26 cellular contexts compared by ENCODE assay signal in genomic region chr20:52905235-52905634, GRCh38.
A peak's percentile ranks its signal among the peaks of the same experiment; 100 is the strongest.
DNase-seq lines count a peak whose midpoint lies in the region; ATAC-seq, FAIRE-seq and TF ChIP-seq lines count a peak whose summit lies in the region.
"Had no signal": no experiment of that assay in that cellular context is flagged by ENCODE, and none has a peak within 500 bp of the region (broad histone marks: within the 10 kb centered on the region; RNA-seq: fewer than 3 reads in every experiment).

No MANE protein-coding gene starts in this region.

- DNase-seq in H9 (no peak), NCI-H2227 treated with DMSO at 0.1 percent for 48 hours (lab: John Stamatoyannopoulos, UW) (peak; percentile 90), endodermal cell (peak; percentile 60), neural progenitor cell (ENCODE audit: low spot score) (peak; percentile 14), upper lobe of left lung (no peak), T1000 (lab: John Stamatoyannopoulos, UW) (no peak), pancreas (no peak)
- DNase-seq: C1 segment of cervical spinal cord; CD4-positive, alpha-beta memory T cell; COR-L47; DMS79; EL; GDM1; GOT3; KBM-7; MV-4-11; NCI-H1105; NCI-H1436 treated with DMSO at 0.1 percent for 48 hours; NCI-H187 treated with DMSO at 0.1 percent for 48 hours; NCI-H2107; PC-3; SJCRH30; T-helper 17 cell had no signal

- no peaks in the 10 kb centered on the region for H3K79me1 ChIP-seq in H9 (ENCODE audit: insufficient read depth, low read depth, low read length, poor library complexity, severe bottlenecking)

- no peak for TF ChIP-seq POLR2A in upper lobe of left lung (IDR thresholded peaks at IDR 0.05)

- H3K4me1 ChIP-seq in H9 (ENCODE audit: insufficient read depth, low read length), result no peaks in the 10 kb centered on the region; the same call in 1 of the 2 replicates
- no peaks in the 10 kb centered on the region for H3K4me1 ChIP-seq in endodermal cell (ENCODE audit: control insufficient read depth, insufficient read depth, low read length)
- H3K4me1 ChIP-seq in neural progenitor cell, result peaks cover 6% of the 10 kb centered on the region
- H3K4me1 ChIP-seq in upper lobe of left lung, result no peaks in the 10 kb centered on the region
- H3K4me1 ChIP-seq in pancreas, result no peaks in the 10 kb centered on the region
- H3K4me1 ChIP-seq: SJCRH30 had no signal

- no peak overlapping the region for H2BK20ac ChIP-seq in H9 (ENCODE audit: low read depth, low read length, poor library complexity, severe bottlenecking)

- H3K4me2 ChIP-seq in H9 (ENCODE audit: insufficient read depth, insufficient read length, low read length) (no peak overlapping the region), neural progenitor cell (no peak overlapping the region)

- H3K23ac ChIP-seq in H9 (ENCODE audit: insufficient read length, low read depth, low read length), result no peak overlapping the region

- H3K9me3 ChIP-seq in H9 (ENCODE audit: control insufficient read depth, low read depth, low read length) (no peaks in the 10 kb centered on the region), endodermal cell (ENCODE audit: control insufficient read depth, low read length) (no peaks in the 10 kb centered on the region), neural progenitor cell (ENCODE audit: low read depth) (no peaks in the 10 kb centered on the region), upper lobe of left lung (no peaks in the 10 kb centered on the region), pancreas (no peaks in the 10 kb centered on the region)
- H3K9me3 ChIP-seq: SJCRH30 had no signal

- H3K56ac ChIP-seq in H9 (ENCODE audit: insufficient read length, low read depth, low read length), result no peak overlapping the region

- H3K79me2 ChIP-seq in H9 (ENCODE audit: insufficient read depth, low read length) (no peaks in the 10 kb centered on the region), neural progenitor cell (ENCODE audit: low read depth) (no peaks in the 10 kb centered on the region)

- no peak for TF ChIP-seq EP300 in upper lobe of left lung (IDR thresholded peaks at IDR 0.05)

- H4K5ac ChIP-seq in H9 (ENCODE audit: insufficient read length, low read depth, low read length), result no peak overlapping the region

- intact Hi-C loops in pancreas (cut with DNase I), result no loop called here

- no peaks in the 10 kb centered on the region for H4K20me1 ChIP-seq in H9 (ENCODE audit: control insufficient read depth, insufficient read depth, insufficient read length)
- no peaks in the 10 kb centered on the region for H4K20me1 ChIP-seq in neural progenitor cell (ENCODE audit: low read depth)

- H4K91ac ChIP-seq in H9 (ENCODE audit: insufficient read length, low read depth, low read length), result no peak overlapping the region

- no peak overlapping the region for H4K8ac ChIP-seq in H9 (replicated peaks; ENCODE audit: insufficient read length, low read depth, low read length)

- no peak overlapping the region for H2BK15ac ChIP-seq in H9 (ENCODE audit: low read depth, low read length)

- no peaks in the 10 kb centered on the region for H3K9me3 Mint-ChIP-seq in H9
- H3K9me3 Mint-ChIP-seq in endodermal cell, result no peaks in the 10 kb centered on the region
- H3K9me3 Mint-ChIP-seq in neural progenitor cell, result no peaks in the 10 kb centered on the region

- H3K27ac Mint-ChIP-seq in H9 (peak overlapping the region in 2 of 3 experiments; percentile 40 to 72; a peak in 3 of 7 replicates), endodermal cell (no peak overlapping the region), neural progenitor cell (no peak overlapping the region)
- H3K27ac Mint-ChIP-seq: CD4-positive, alpha-beta memory T cell; T-helper 17 cell had no signal

- H2BK5ac ChIP-seq in H9 (ENCODE audit: insufficient read length, low read length), result no peak overlapping the region

- no peak overlapping the region for H2BK120ac ChIP-seq in H9 (ENCODE audit: low read depth, low read length, poor library complexity, severe bottlenecking)

- H3K18ac ChIP-seq in H9 (ENCODE audit: insufficient read length, low read depth, low read length), result no peak overlapping the region

- H3K36me3 ChIP-seq in endodermal cell (ENCODE audit: control insufficient read depth, insufficient read depth, low read length) (no peaks in the 10 kb centered on the region), neural progenitor cell (no peaks in the 10 kb centered on the region), upper lobe of left lung (no peaks in the 10 kb centered on the region), pancreas (no peaks in the 10 kb centered on the region)
- H3K36me3 ChIP-seq: SJCRH30 had no signal

- no peak overlapping the region for H3K14ac ChIP-seq in H9 (ENCODE audit: insufficient read depth, low read length)

- no peak overlapping the region for H2BK12ac ChIP-seq in H9 (ENCODE audit: insufficient read length, low read depth, low read length)

- H3K4me3 ChIP-seq in endodermal cell (ENCODE audit: low read length) (no peak overlapping the region), neural progenitor cell (no peak overlapping the region), upper lobe of left lung (no peak overlapping the region), pancreas (no peak overlapping the region)
- H3K4me3 ChIP-seq: GM12878, SJCRH30 had no signal

- no peak overlapping the region for H3K4me3 Mint-ChIP-seq in H9
- H3K4me3 Mint-ChIP-seq in endodermal cell, result no peak overlapping the region
- no peak overlapping the region for H3K4me3 Mint-ChIP-seq in neural progenitor cell
- H3K4me3 Mint-ChIP-seq: CD4-positive, alpha-beta memory T cell; T-helper 17 cell had no signal

- no peak overlapping the region for H3K9ac ChIP-seq in H9 (ENCODE audit: extremely low read depth, insufficient read length, low read length)
- no peak overlapping the region for H3K9ac ChIP-seq in endodermal cell (ENCODE audit: extremely low read depth, low read length, poor library complexity, severe bottlenecking)
- no peak overlapping the region for H3K9ac ChIP-seq in neural progenitor cell

- H3K27me3 Mint-ChIP-seq in H9 (ENCODE audit: low read depth), result no peaks in the 10 kb centered on the region; the same call in 1 of the 2 replicates
- H3K27me3 Mint-ChIP-seq in endodermal cell (ENCODE audit: insufficient read depth), result peaks cover 9% of the 10 kb centered on the region
- peaks cover 5% of the 10 kb centered on the region for H3K27me3 Mint-ChIP-seq in neural progenitor cell (ENCODE audit: insufficient read depth, low read depth)

- TF ChIP-seq CTCF in H9 (conservative IDR thresholded peaks at IDR 0.05), result no peak
- no peak for TF ChIP-seq CTCF in endodermal cell (conservative IDR thresholded peaks at IDR 0.05)
- TF ChIP-seq CTCF in neural progenitor cell (IDR thresholded peaks at IDR 0.05), result no peak
- no peak for TF ChIP-seq CTCF in upper lobe of left lung (IDR thresholded peaks at IDR 0.05)
- TF ChIP-seq CTCF in pancreas (IDR thresholded peaks at IDR 0.05), result no peak

- no peaks in the 10 kb centered on the region for H3K23me2 ChIP-seq in H9 (ENCODE audit: insufficient read length, low read depth, low read length, poor library complexity, severe bottlenecking)

- H3F3A ChIP-seq in neural progenitor cell (ENCODE audit: low read depth), result no peaks in the 10 kb centered on the region

- H3K27ac ChIP-seq in H9 (ENCODE audit: insufficient read length, low read depth, low read length) (no peak overlapping the region), endodermal cell (ENCODE audit: low read depth, low read length) (no peak overlapping the region), neural progenitor cell (no peak overlapping the region), upper lobe of left lung (no peak overlapping the region), pancreas (no peak overlapping the region)
- H3K27ac ChIP-seq: SJCRH30 had no signal

- peaks cover 6 to 13% of the 10 kb centered on the region in 2 experiments for H3K4me1 Mint-ChIP-seq in H9
- H3K4me1 Mint-ChIP-seq in endodermal cell, result peaks cover 2% of the 10 kb centered on the region
- peaks cover 12% of the 10 kb centered on the region for H3K4me1 Mint-ChIP-seq in neural progenitor cell
- H3K4me1 Mint-ChIP-seq: CD4-positive, alpha-beta memory T cell had no signal

- no peak overlapping the region for H2AFZ ChIP-seq in H9 (ENCODE audit: low read length)
- no peak overlapping the region for H2AFZ ChIP-seq in neural progenitor cell (replicated peaks)

- ATAC-seq in upper lobe of left lung (ENCODE audit: low FRiP score in 2 of 2), result no peak
- ATAC-seq in pancreas, result no peak
- ATAC-seq: GM12878, PC-3, Right ventricle myocardium inferior, SK-N-SH treated with all-trans-retinoic acid at 6 μM for 48 hours, T-helper 17 cell had no signal

- H3T11ph ChIP-seq in H9 (ENCODE audit: low read length), result no peak overlapping the region

- no peak for FAIRE-seq in pancreas (lab: Jason Lieb, UNC)
- FAIRE-seq: GM12878 had no signal

- H3K27me3 ChIP-seq in H9 (ENCODE audit: insufficient read depth, low read length), result no peaks in the 10 kb centered on the region
- H3K27me3 ChIP-seq in endodermal cell (ENCODE audit: control insufficient read depth, insufficient read depth, low read length, poor library complexity, severe bottlenecking), result no peaks in the 10 kb centered on the region
- no peaks in the 10 kb centered on the region for H3K27me3 ChIP-seq in neural progenitor cell
- no peaks in the 10 kb centered on the region for H3K27me3 ChIP-seq in upper lobe of left lung
- H3K27me3 ChIP-seq in pancreas, result no peaks in the 10 kb centered on the region

- H2AK5ac ChIP-seq in H9 (ENCODE audit: insufficient read length, low read length), result no peak overlapping the region

- H3K36me3 Mint-ChIP-seq in H9 (ENCODE audit: insufficient read depth in 1 of 3, low read depth in 3 of 3) (no peaks in the 10 kb centered on the region), endodermal cell (ENCODE audit: low read depth) (no peaks in the 10 kb centered on the region), neural progenitor cell (no peaks in the 10 kb centered on the region)
- H3K36me3 Mint-ChIP-seq: CD4-positive, alpha-beta memory T cell had no signal

- no CpG with 5 or more reads among the region's 6 CpGs for WGBS in H9 (ENCODE audit: extremely low coverage, insufficient read length, low lambda C conversion rate)
- 82 to 95% methylated on average over 2 to 6 of the region's 6 CpGs for WGBS in endodermal cell (ENCODE audit: insufficient coverage in 1 of 2, insufficient read length in 1 of 2), 2 experiments
- WGBS in upper lobe of left lung, 2 donors, result 67 to 68% methylated on average over 6 of the region's 6 CpGs
- 42 to 50% methylated on average over 6 of the region's 6 CpGs for WGBS in pancreas, 2 donors

- no peak overlapping the region for H3K4ac ChIP-seq in H9 (ENCODE audit: low read depth, low read length)

Comparison
In these comparisons a context has a peak if more than half of its experiments do, and no peak if none do; other contexts are left out.
1. DNase-seq: peak in NCI-H2227 treated with DMSO at 0.1 percent for 48 hours (single experiment), endodermal cell (single experiment) and neural progenitor cell (single experiment); none in H9 (single experiment), upper lobe of left lung (0 of 2), T1000 (single experiment) and pancreas (0 of 6).
2. H3K27ac Mint-ChIP-seq: peak in H9 (2 of 3); none in endodermal cell (single experiment) and neural progenitor cell (single experiment).